Comparison of ENCODE assay signal across 1 cellular context in the genomic region with DNA sequence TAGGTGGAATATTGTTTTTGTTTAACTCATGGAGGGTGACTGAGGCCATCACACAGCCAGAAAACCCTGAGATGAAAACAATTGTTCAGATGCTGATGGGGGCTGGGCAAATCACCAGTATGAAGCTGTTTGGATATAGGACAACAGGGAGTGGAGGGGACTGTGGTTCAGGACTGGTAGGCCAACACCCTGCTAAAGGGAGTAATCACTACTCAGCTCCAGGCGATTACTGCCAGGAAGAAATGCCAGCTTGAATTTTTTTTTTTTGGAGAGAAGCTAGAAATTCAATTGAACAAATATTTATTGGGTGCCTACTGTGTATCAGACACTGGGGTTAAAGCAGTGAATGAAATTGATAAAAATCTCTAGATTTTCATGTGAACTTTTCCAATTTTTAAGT.
TF ChIP-seq lines count a peak whose summit lies in the region.

No MANE protein-coding gene starts in this region.

TF ChIP-seq in HepG2, 621 proteins besides CTCF, POLR2A, EP300 and RAD21:
- no peak for TF ChIP-seq ATF2 (CRISPR knock-in tag; IDR thresholded peaks at IDR 0.05)
- TF ChIP-seq, protein P1, sequence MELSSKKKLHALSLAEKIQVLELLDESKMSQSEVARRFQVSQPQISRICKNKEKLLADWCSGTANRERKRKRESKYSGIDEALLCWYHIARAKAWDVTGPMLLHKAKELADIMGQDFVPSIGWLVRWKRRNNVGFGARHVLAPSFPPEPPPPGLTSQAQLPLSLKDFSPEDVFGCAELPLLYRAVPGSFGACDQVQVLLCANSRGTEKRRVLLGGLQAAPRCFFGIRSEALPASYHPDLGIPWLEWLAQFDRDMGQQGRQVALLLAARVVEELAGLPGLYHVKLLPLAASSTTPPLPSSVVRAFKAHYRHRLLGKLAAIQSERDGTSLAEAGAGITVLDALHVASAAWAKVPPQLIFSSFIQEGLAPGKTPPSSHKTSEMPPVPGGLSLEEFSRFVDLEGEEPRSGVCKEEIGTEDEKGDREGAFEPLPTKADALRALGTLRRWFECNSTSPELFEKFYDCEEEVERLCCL (CRISPR knock-in tag; IDR thresholded peaks at IDR 0.05; ENCODE audit: borderline replicate concordance): no peak
- no peak for TF ChIP-seq ARNT (IDR thresholded peaks at IDR 0.05)
- TF ChIP-seq ZNF781 (CRISPR knock-in tag; IDR thresholded peaks at IDR 0.05; ENCODE audit: borderline replicate concordance, not compliant biosample characterization): no peak
- TF ChIP-seq MXD1 (CRISPR knock-in tag; IDR thresholded peaks at IDR 0.05): no peak
- TF ChIP-seq SALL1 (CRISPR knock-in tag; IDR thresholded peaks at IDR 0.05): no peak
- no peak for TF ChIP-seq CERS6 (CRISPR knock-in tag; IDR thresholded peaks at IDR 0.05)
- TF ChIP-seq ZNF768 (CRISPR knock-in tag; IDR thresholded peaks at IDR 0.05): no peak
- TF ChIP-seq PRPF4 (IDR thresholded peaks at IDR 0.05; ENCODE audit: low read depth, low read length, poor library complexity, severe bottlenecking): no peak
- no peak for TF ChIP-seq RELA (CRISPR knock-in tag; IDR thresholded peaks at IDR 0.05)
- no peak for TF ChIP-seq ZNF510 (CRISPR knock-in tag; IDR thresholded peaks at IDR 0.05; ENCODE audit: low read depth)
- no peak for TF ChIP-seq IRX3 (CRISPR knock-in tag; IDR thresholded peaks at IDR 0.05; ENCODE audit: borderline replicate concordance, low read depth)
- TF ChIP-seq NPAS2 (CRISPR knock-in tag; IDR thresholded peaks at IDR 0.05; ENCODE audit: borderline replicate concordance): no peak
- TF ChIP-seq HNRNPL (IDR thresholded peaks at IDR 0.05; ENCODE audit: low read depth, low read length): no peak
- TF ChIP-seq, protein P2, sequence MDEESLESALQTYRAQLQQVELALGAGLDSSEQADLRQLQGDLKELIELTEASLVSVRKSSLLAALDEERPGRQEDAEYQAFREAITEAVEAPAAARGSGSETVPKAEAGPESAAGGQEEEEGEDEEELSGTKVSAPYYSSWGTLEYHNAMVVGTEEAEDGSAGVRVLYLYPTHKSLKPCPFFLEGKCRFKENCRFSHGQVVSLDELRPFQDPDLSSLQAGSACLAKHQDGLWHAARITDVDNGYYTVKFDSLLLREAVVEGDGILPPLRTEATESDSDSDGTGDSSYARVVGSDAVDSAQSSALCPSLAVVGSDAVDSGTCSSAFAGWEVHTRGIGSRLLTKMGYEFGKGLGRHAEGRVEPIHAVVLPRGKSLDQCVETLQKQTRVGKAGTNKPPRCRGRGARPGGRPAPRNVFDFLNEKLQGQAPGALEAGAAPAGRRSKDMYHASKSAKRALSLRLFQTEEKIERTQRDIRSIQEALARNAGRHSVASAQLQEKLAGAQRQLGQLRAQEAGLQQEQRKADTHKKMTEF (CRISPR knock-in tag; IDR thresholded peaks at IDR 0.05): no peak
- TF ChIP-seq ZBTB46 (CRISPR knock-in tag; IDR thresholded peaks at IDR 0.05; ENCODE audit: borderline replicate concordance): no peak
- TF ChIP-seq, protein P3, sequence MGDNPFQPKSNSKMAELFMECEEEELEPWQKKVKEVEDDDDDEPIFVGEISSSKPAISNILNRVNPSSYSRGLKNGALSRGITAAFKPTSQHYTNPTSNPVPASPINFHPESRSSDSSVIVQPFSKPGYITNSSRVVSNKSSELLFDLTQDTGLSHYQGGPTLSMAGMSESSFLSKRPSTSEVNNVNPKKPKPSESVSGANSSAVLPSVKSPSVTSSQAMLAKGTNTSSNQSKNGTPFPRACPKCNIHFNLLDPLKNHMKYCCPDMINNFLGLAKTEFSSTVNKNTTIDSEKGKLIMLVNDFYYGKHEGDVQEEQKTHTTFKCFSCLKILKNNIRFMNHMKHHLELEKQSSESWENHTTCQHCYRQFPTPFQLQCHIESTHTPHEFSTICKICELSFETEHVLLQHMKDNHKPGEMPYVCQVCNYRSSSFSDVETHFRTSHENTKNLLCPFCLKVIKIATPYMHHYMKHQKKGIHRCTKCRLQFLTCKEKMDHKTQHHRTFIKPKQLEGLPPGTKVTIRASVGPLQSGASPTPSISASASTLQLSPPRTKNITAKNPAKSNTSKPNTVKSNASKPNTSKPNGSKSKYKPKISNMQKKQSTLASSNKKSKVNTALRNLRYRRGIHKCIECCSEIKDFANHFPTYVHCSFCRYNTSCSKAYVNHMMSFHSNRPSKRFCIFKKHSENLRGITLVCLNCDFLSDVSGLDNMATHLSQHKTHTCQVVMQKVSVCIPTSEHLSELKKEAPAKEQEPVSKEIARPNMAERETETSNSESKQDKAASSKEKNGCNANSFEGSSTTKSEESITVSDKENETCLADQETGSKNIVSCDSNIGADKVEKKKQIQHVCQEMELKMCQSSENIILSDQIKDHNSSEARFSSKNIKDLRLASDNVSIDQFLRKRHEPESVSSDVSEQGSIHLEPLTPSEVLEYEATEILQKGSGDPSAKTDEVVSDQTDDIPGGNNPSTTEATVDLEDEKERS (CRISPR knock-in tag; IDR thresholded peaks at IDR 0.05): no peak
- no peak for TF ChIP-seq FOXA1 (IDR thresholded peaks at IDR 0.05)
- no peak for TF ChIP-seq FOXA1 (CRISPR knock-in tag; IDR thresholded peaks at IDR 0.05)
- TF ChIP-seq ZNF577 (CRISPR knock-in tag; IDR thresholded peaks at IDR 0.05; ENCODE audit: borderline replicate concordance, low read depth): no peak
- no peak for TF ChIP-seq NR2F2 (IDR thresholded peaks at IDR 0.05; ENCODE audit: borderline replicate concordance, low read depth)
TF ChIP-seq in HepG2: peak in this region for 0.
